Comparison of ENCODE assay signal across 9 cellular contexts in the genomic region with DNA sequence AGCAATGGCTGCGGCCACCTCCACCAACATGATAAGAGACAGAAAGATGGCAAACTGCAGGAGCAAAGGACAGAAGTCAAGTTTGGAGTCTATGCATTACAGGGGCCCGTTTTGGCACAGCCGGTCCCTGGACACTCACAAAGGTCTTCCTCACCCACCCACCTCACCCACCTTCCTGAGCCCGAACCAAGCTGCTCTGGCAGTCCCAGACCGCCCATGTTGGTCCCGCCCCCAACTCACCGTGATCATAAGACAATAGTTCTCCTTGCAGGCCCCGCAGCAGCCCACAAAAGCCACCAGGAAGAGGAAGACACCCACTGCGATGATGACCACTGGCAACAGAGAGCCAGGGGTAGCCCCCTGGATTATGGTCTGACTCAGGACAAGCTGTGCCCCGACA. TPM values are rescaled to one million over a fixed set of nuclear protein-coding genes. Genes with fewer than 3 reads are reported as not detected.
DNase-seq lines count a peak whose midpoint lies in the region; ATAC-seq and TF ChIP-seq lines count a peak whose summit lies in the region.
"Had no signal": no experiment of that assay in that cellular context is flagged by ENCODE, and none has a peak within 500 bp of the region (broad histone marks: within the 10 kb centered on the region; RNA-seq: fewer than 3 reads in every experiment).

No MANE protein-coding gene starts in this region.

- WGBS in mammary epithelial cell (ENCODE audit: low coverage, missing lambda C conversion rate): 4% methylated on average over 3 of the region's 10 CpGs
- no CpG with 5 or more reads among the region's 10 CpGs for WGBS in mesendoderm (ENCODE audit: extremely low coverage, insufficient coverage, low lambda C conversion rate)
- 16 to 23% methylated on average over 8 to 10 of the region's 10 CpGs for WGBS in tibial nerve, 2 donors

- no peak for TF ChIP-seq CTCF in mammary epithelial cell (conservative IDR thresholded peaks at IDR 0.05 in 1 of 2, IDR thresholded peaks at IDR 0.05 in 1 of 2; ENCODE audit: extremely low read depth in 1 of 2, insufficient read depth in 1 of 2, low read depth in 1 of 2, low read length in 2 of 2)
- TF ChIP-seq CTCF in tibial nerve (IDR thresholded peaks at IDR 0.05): no peak

- no peak overlapping the region for H3K23ac ChIP-seq in mesendoderm (ENCODE audit: low read length)

- in situ Hi-C loops in mammary epithelial cell (cut with MboI; ENCODE audit: low sequenced_read_pairs in 2 of 2): loop anchor here (25.0 kb wide), 2 partner anchors 360 to 485 kb away; partner anchors contain the start of genes ERBB3 (in 1 of the 2), NABP2 (in 1 of the 2) and RNF41 (in 1 of the 2)
- in situ Hi-C loops in KBM-7 (cut with MboI; ENCODE audit: low pct_unique_long_range_greater_than_20kb, low sequenced_read_pairs): no loop called here

- no TSS peak for BruUV-seq in mammary epithelial cell (replicated peaks; lab: Mats Ljungman, UMichigan)

- ATAC-seq in activated T-cell treated with anti-CD3 and anti-CD28 coated beads, Interleukin-2, amount 50 U/mL, for 4 hours: no peak
- no peak for ATAC-seq in GM21423 (IDR thresholded peaks at IDR 0.05; ENCODE audit: unreplicated experiment)
- no peak for ATAC-seq in GM19463 (IDR thresholded peaks at IDR 0.05; ENCODE audit: unreplicated experiment)

- CTCF ChIA-PET in mammary epithelial cell (lab: Charles Lee; ENCODE audit: low non-redundant PET): no interaction called here

- peaks cover 37% of the 10 kb centered on the region for H3K79me2 ChIP-seq in mammary epithelial cell (ENCODE audit: insufficient read depth, low read length)
- H3K79me2 ChIP-seq in mesendoderm (ENCODE audit: control insufficient read depth, insufficient read depth, low read length): peaks cover 19% of the 10 kb centered on the region

- no peaks in the 10 kb centered on the region for H3K9me3 ChIP-seq in mammary epithelial cell (replicated peaks; ENCODE audit: insufficient read depth, low read length)
- H3K9me3 ChIP-seq in tibial nerve: no peaks in the 10 kb centered on the region

- dilution Hi-C loops in mammary epithelial cell (cut with HindIII; ENCODE audit: low sequenced_read_pairs): loop anchor here (10.0 kb wide), 1 partner anchor 228 kb away; no protein-coding TSS in a partner anchor

- peaks cover 6% of the 10 kb centered on the region for H3K36me3 Mint-ChIP-seq in activated T-cell treated with anti-CD3 and anti-CD28 coated beads, Interleukin-2, amount 50 U/mL, for 4 hours (ENCODE audit: insufficient read depth)

- H3K27me3 ChIP-seq in mammary epithelial cell (ENCODE audit: insufficient read depth, low read length) (no peaks in the 10 kb centered on the region), mesendoderm (ENCODE audit: insufficient read depth, low read length, poor library complexity) (no peaks in the 10 kb centered on the region), tibial nerve (no peaks in the 10 kb centered on the region)

- H3K27me3 Mint-ChIP-seq in activated T-cell treated with anti-CD3 and anti-CD28 coated beads, Interleukin-2, amount 50 U/mL, for 4 hours (ENCODE audit: low read depth): no peaks in the 10 kb centered on the region

- H3K9ac ChIP-seq in mammary epithelial cell (ENCODE audit: insufficient read depth, low read length) (peak overlapping the region; percentile 39), mesendoderm (ENCODE audit: low read length) (peak overlapping the region; percentile 96)

- H3K4ac ChIP-seq in mesendoderm (ENCODE audit: low read depth, low read length): no peak overlapping the region

- peak overlapping the region; percentile 91 for H3K4me2 ChIP-seq in mammary epithelial cell (ENCODE audit: insufficient read depth, low read depth, low read length)
- peak overlapping the region; percentile 94 for H3K4me2 ChIP-seq in mesendoderm (ENCODE audit: low read length)

- no peaks in the 10 kb centered on the region for H4K20me1 ChIP-seq in mammary epithelial cell (ENCODE audit: insufficient read depth, low read length)

- H3K4me1 Mint-ChIP-seq in activated T-cell treated with anti-CD3 and anti-CD28 coated beads, Interleukin-2, amount 50 U/mL, for 4 hours (ENCODE audit: low read depth): peaks cover 41% of the 10 kb centered on the region

- no peak for TF ChIP-seq POLR2A in tibial nerve (IDR thresholded peaks at IDR 0.05)

- DNase-seq in activated T-cell treated with anti-CD3 and anti-CD28 coated beads, Interleukin-2, amount 50 U/mL, for 4 hours: no peak
- no peak for DNase-seq in activated T-cell treated with anti-CD3 and anti-CD28 coated beads, Interleukin-2, amount 50 U/mL, for 48 hours
- no peak for DNase-seq in mammary epithelial cell
- DNase-seq in mesendoderm: no peak
- DNase-seq in tibial nerve (ENCODE audit: low spot score in 2 of 2): no peak
- no peak for DNase-seq in KBM-7
- DNase-seq: DMS 273 treated with DMSO at 0.1 percent for 48 hours had no signal

- H2AFZ ChIP-seq in mammary epithelial cell (ENCODE audit: low read depth, low read length): no peak overlapping the region

- H3K9me3 Mint-ChIP-seq in activated T-cell treated with anti-CD3 and anti-CD28 coated beads, Interleukin-2, amount 50 U/mL, for 4 hours: no peaks in the 10 kb centered on the region

- H3K56ac ChIP-seq in mesendoderm (ENCODE audit: low read length): peak overlapping the region; percentile 95

- no peak overlapping the region for H3K18ac ChIP-seq in mesendoderm (ENCODE audit: low read length)

- H3K4me1 ChIP-seq in mammary epithelial cell (ENCODE audit: insufficient read depth, low read length): peaks cover 24% of the 10 kb centered on the region
- H3K4me1 ChIP-seq in mesendoderm (ENCODE audit: control insufficient read depth, low read depth, low read length): peaks cover 5% of the 10 kb centered on the region
- H3K4me1 ChIP-seq in tibial nerve: peaks cover 0 to 75% (median 46%) of the 10 kb centered on the region in 4 donors

- peaks cover 17% of the 10 kb centered on the region for H3K79me1 ChIP-seq in mesendoderm (ENCODE audit: low read length)

- intact Hi-C loops in mammary epithelial cell (cut with micrococcal nuclease): no loop called here

- H3K27ac ChIP-seq in mammary epithelial cell (ENCODE audit: insufficient read depth, low read depth, low read length): no peak overlapping the region
- H3K27ac ChIP-seq in mesendoderm (ENCODE audit: low read depth, low read length): no peak overlapping the region
- peak overlapping the region; percentile 94 to 100 (median 98) for H3K27ac ChIP-seq in tibial nerve

- peak overlapping the region; percentile 88 for H3K4me3 Mint-ChIP-seq in activated T-cell treated with anti-CD3 and anti-CD28 coated beads, Interleukin-2, amount 50 U/mL, for 4 hours

- no peak overlapping the region for H2BK120ac ChIP-seq in mesendoderm (ENCODE audit: low read depth, low read length)

- H2BK5ac ChIP-seq in mesendoderm (ENCODE audit: low read length): no peak overlapping the region

- TF ChIP-seq EP300 in tibial nerve (IDR thresholded peaks at IDR 0.05): no peak

- no peak overlapping the region for H4K8ac ChIP-seq in mesendoderm (ENCODE audit: low read depth, low read length)

- H3K4me3 ChIP-seq in mammary epithelial cell (replicated peaks in 1 of 3; ENCODE audit: insufficient read depth in 1 of 3, low read depth in 2 of 3, low read length in 3 of 3) (peak overlapping the region; percentile 77 to 91 (median 89)), mesendoderm (ENCODE audit: low read length) (no peak overlapping the region), tibial nerve (peak overlapping the region in 3 of 4 donors; percentile 68 to 90 (median 68))

- no peak overlapping the region for H4K5ac ChIP-seq in mesendoderm (ENCODE audit: low read length)

- H2AK5ac ChIP-seq in mesendoderm (ENCODE audit: low read length): no peak overlapping the region

- H2BK15ac ChIP-seq in mesendoderm (replicated peaks; ENCODE audit: low read depth): no peak overlapping the region

- H3K36me3 ChIP-seq in mammary epithelial cell (ENCODE audit: insufficient read depth, low read length) (peaks cover 13% of the 10 kb centered on the region), mesendoderm (ENCODE audit: control insufficient read depth, insufficient read depth, low read length) (peaks cover 10% of the 10 kb centered on the region), tibial nerve (peaks cover 0 to 49% (median 6%) of the 10 kb centered on the region in 3 donors)

RNA-seq across cellular contexts. Expression of gene CD63, which starts 1.9 kb away (rescaled TPM):
- total RNA-seq in activated T-cell treated with anti-CD3 and anti-CD28 coated beads, Interleukin-2, amount 50 U/mL, for 4 hours: 100 to 1,000 TPM; 158 to 177 (median 177) TPM
- total RNA-seq in mammary epithelial cell (100 to 1,000 TPM; 552 to 814 TPM), tibial nerve (100 to 1,000 TPM; 478 to 624 (median 544) TPM)
- polyA plus RNA-seq in mammary epithelial cell: 822 TPM
- 467 TPM for polyA minus RNA-seq in mammary epithelial cell
- polyA plus RNA-seq in mesendoderm (2013, experiment 1 of 2): 760 TPM
- polyA plus RNA-seq in mesendoderm (2013, experiment 2 of 2): 752 TPM

RNA-seq across cellular contexts. Expression of gene RDH5, which starts 6.7 kb away (rescaled TPM):
- total RNA-seq in activated T-cell treated with anti-CD3 and anti-CD28 coated beads, Interleukin-2, amount 50 U/mL, for 4 hours: 1 to 10 TPM; 3.9 to 7.4 (median 5.1) TPM
- total RNA-seq in mammary epithelial cell: 1 to 10 TPM; 2.5 to 4.4 TPM
- polyA plus RNA-seq in mammary epithelial cell: 2.1 TPM
- 3.1 TPM for polyA minus RNA-seq in mammary epithelial cell
- polyA plus RNA-seq in mesendoderm (2013, experiment 1 of 2): 2.5 TPM
- polyA plus RNA-seq in mesendoderm (2013, experiment 2 of 2): 2.0 TPM
- total RNA-seq in tibial nerve: 10 to 100 TPM; 28.0 to 54.6 (median 38.4) TPM

RNA-seq across cellular contexts. Expression of gene BLOC1S1, which starts 11.1 kb away (rescaled TPM):
- total RNA-seq in activated T-cell treated with anti-CD3 and anti-CD28 coated beads, Interleukin-2, amount 50 U/mL, for 4 hours: 10 to 100 TPM; 60.7 to 65.7 (median 61.7) TPM
- 10 to 100 TPM; 29.7 to 71.0 TPM for total RNA-seq in mammary epithelial cell
- polyA plus RNA-seq in mammary epithelial cell: 123 TPM
- 42.0 TPM for polyA minus RNA-seq in mammary epithelial cell
- 63.3 TPM for polyA plus RNA-seq in mesendoderm (2013, experiment 1 of 2)
- polyA plus RNA-seq in mesendoderm (2013, experiment 2 of 2): 65.5 TPM
- total RNA-seq in tibial nerve: 100 to 1,000 TPM; 212 to 322 (median 264) TPM

RNA-seq across cellular contexts. Expression of gene GDF11, which starts 16.0 kb away (rescaled TPM):
- 10 to 100 TPM; 12.3 to 15.5 (median 14.5) TPM for total RNA-seq in activated T-cell treated with anti-CD3 and anti-CD28 coated beads, Interleukin-2, amount 50 U/mL, for 4 hours
- total RNA-seq in mammary epithelial cell (10 to 100 TPM in 1 of 2 donors, 1 to 10 TPM in 1; 2.2 to 11.1 TPM), tibial nerve (1 to 10 TPM; 1.8 to 5.7 (median 4.0) TPM)
- 8.1 TPM for polyA plus RNA-seq in mammary epithelial cell
- 7.4 TPM for polyA minus RNA-seq in mammary epithelial cell
- polyA plus RNA-seq in mesendoderm (2013, experiment 1 of 2): 6.5 TPM
- 7.0 TPM for polyA plus RNA-seq in mesendoderm (2013, experiment 2 of 2)

RNA-seq across cellular contexts. Expression of gene ITGA7, which starts 19.2 kb away (rescaled TPM):
- total RNA-seq in activated T-cell treated with anti-CD3 and anti-CD28 coated beads, Interleukin-2, amount 50 U/mL, for 4 hours: 1 to 10 TPM in 2 of 3 donors, under 1 TPM in 1; 0.91 to 1.4 (median 1.3) TPM
- total RNA-seq in mammary epithelial cell (1 to 10 TPM in 1 of 2 donors, under 1 TPM in 1; 0.33 to 2.1 TPM), tibial nerve (100 to 1,000 TPM; 118 to 192 (median 146) TPM)
- polyA plus RNA-seq in mammary epithelial cell: 0.28 TPM
- polyA minus RNA-seq in mammary epithelial cell: not detected
- polyA plus RNA-seq in mesendoderm (2013, experiment 1 of 2): 20.8 TPM
- polyA plus RNA-seq in mesendoderm (2013, experiment 2 of 2): 20.1 TPM

Comparison
In these comparisons a context has a peak if more than half of its experiments do, and no peak if none do; other contexts are left out.
1. H3K27ac ChIP-seq: peak in tibial nerve (4 of 4); none in mammary epithelial cell (single experiment) and mesendoderm (single experiment).